ENCODE assay signal across 1 cellular context in genomic region chr6:82247634-82248232, GRCh38.
TF ChIP-seq lines count a peak whose summit lies in the region.

Gene IBTK (minus strand): TSS chr6:82247744. CDS start chr6:82240486, 7,258 bp downstream.

TF ChIP-seq in GM12878, 131 proteins besides CTCF, POLR2A, EP300 and RAD21 (continued from another document):
- TF ChIP-seq, protein P1, sequence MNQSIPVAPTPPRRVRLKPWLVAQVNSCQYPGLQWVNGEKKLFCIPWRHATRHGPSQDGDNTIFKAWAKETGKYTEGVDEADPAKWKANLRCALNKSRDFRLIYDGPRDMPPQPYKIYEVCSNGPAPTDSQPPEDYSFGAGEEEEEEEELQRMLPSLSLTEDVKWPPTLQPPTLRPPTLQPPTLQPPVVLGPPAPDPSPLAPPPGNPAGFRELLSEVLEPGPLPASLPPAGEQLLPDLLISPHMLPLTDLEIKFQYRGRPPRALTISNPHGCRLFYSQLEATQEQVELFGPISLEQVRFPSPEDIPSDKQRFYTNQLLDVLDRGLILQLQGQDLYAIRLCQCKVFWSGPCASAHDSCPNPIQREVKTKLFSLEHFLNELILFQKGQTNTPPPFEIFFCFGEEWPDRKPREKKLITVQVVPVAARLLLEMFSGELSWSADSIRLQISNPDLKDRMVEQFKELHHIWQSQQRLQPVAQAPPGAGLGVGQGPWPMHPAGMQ (IDR thresholded peaks at IDR 0.05; ENCODE audit: borderline replicate concordance), result no peak
- TF ChIP-seq POU2F2 (IDR thresholded peaks at IDR 0.05; ENCODE audit: borderline replicate concordance, low read depth, low read length), result no peak
- peak; percentile 25; the same call in 1 of the 2 replicates for TF ChIP-seq SPI1 (IDR thresholded peaks at IDR 0.05; ENCODE audit: borderline replicate concordance, insufficient read depth, low read depth, low read length)
- TF ChIP-seq ZNF207 (IDR thresholded peaks at IDR 0.05; ENCODE audit: borderline replicate concordance), result no peak
- TF ChIP-seq CBX3 (IDR thresholded peaks at IDR 0.05; ENCODE audit: borderline replicate concordance, low read depth), result no peak
- TF ChIP-seq FOXK2 (IDR thresholded peaks at IDR 0.05), result no peak
- no peak for TF ChIP-seq SIX5 (IDR thresholded peaks at IDR 0.05; ENCODE audit: low read depth, low read length, severe bottlenecking)
- TF ChIP-seq GABPA (IDR thresholded peaks at IDR 0.05; ENCODE audit: low read depth), result 0 out of 2 replicates have a peak, but pooled peaks have one; percentile 12
- no peak; the same call in 1 of the 2 replicates for TF ChIP-seq MTA3 (IDR thresholded peaks at IDR 0.05; ENCODE audit: borderline replicate concordance, low read length)
- TF ChIP-seq, protein P2, sequence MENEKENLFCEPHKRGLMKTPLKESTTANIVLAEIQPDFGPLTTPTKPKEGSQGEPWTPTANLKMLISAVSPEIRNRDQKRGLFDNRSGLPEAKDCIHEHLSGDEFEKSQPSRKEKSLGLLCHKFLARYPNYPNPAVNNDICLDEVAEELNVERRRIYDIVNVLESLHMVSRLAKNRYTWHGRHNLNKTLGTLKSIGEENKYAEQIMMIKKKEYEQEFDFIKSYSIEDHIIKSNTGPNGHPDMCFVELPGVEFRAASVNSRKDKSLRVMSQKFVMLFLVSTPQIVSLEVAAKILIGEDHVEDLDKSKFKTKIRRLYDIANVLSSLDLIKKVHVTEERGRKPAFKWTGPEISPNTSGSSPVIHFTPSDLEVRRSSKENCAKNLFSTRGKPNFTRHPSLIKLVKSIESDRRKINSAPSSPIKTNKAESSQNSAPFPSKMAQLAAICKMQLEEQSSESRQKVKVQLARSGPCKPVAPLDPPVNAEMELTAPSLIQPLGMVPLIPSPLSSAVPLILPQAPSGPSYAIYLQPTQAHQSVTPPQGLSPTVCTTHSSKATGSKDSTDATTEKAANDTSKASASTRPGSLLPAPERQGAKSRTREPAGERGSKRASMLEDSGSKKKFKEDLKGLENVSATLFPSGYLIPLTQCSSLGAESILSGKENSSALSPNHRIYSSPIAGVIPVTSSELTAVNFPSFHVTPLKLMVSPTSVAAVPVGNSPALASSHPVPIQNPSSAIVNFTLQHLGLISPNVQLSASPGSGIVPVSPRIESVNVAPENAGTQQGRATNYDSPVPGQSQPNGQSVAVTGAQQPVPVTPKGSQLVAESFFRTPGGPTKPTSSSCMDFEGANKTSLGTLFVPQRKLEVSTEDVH (IDR thresholded peaks at IDR 0.05; ENCODE audit: low read depth, partially characterized antibody), result no peak
- 0 out of 2 replicates have a peak, but pooled peaks have one; percentile 42 for TF ChIP-seq ESRRA (IDR thresholded peaks at IDR 0.05; ENCODE audit: low read length)
- TF ChIP-seq ZBTB4 (CRISPR knock-in tag; IDR thresholded peaks at IDR 0.05), result no peak
- TF ChIP-seq NR2F1 (conservative IDR thresholded peaks at IDR 0.05), result peak; percentile 98
- peak; percentile 53 for TF ChIP-seq NFYA (IDR thresholded peaks at IDR 0.05; ENCODE audit: borderline replicate concordance, low read depth, low read length)
- no peak for TF ChIP-seq RCOR1 (conservative IDR thresholded peaks at IDR 0.05; ENCODE audit: low read depth, low read length)
- TF ChIP-seq BACH1 (IDR thresholded peaks at IDR 0.05; ENCODE audit: borderline replicate concordance), result no peak
- no peak for TF ChIP-seq BMI1 (IDR thresholded peaks at IDR 0.05; ENCODE audit: borderline replicate concordance)
